In the genomic region with DNA sequence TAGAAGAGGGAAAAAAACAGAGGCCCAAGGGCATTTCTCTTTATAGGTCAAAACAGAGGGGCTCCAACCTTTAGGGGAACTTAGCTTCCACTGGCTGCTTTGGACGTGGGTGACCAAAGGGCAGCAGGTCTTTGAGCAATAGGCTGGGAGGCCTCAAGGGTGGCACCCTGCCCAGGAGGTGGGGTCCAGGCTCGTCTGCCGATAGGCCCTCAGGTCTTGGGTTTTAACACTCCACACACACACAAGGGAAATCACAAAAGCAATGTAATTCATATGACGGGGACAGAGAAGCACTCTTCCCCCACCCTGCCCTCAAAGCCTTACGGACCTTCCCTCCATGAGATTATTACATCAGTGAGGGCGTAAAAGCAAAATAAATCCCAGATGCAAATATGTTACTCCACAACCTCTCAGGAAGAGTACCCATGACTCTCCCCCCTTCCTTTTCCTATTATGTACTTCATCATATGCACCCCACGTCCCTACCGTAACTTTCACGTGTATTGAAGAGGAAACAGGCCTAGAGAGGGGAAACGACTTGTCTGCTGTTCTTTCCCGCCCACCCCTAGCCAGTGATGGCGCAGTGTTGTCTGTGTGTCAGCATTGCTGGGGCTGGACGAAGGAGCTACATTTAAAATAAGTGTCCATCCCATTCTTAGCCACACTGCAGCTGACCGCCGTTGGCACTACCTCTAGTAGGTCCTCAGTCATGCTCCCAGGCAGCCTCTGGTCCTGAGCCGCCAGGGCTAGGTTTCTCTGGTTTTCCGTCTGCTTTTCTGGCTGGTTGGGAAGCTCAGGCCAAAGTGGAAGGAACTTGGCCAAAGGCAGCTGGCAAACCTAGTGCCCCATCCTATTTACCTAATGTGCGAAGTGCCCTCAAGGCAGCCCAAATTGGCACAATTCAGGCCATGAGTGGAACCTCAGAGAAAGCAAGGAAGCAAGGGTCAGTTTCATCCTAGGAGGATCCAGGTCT, we compare ENCODE assay signal across 1 cellular context.
TF ChIP-seq lines count a peak whose summit lies in the region.

No MANE protein-coding gene starts in this region.

TF ChIP-seq in SK-N-SH, 30 proteins besides CTCF, POLR2A, EP300 and RAD21 (continued from another document):
- no peak for TF ChIP-seq RCOR1 (IDR thresholded peaks at IDR 0.05; ENCODE audit: low read length)
- no peak for TF ChIP-seq FOXJ3 (CRISPR knock-in tag; IDR thresholded peaks at IDR 0.05)
- no peak for TF ChIP-seq MEF2A (IDR thresholded peaks at IDR 0.05; ENCODE audit: borderline replicate concordance, low read depth)
- TF ChIP-seq, protein P1, sequence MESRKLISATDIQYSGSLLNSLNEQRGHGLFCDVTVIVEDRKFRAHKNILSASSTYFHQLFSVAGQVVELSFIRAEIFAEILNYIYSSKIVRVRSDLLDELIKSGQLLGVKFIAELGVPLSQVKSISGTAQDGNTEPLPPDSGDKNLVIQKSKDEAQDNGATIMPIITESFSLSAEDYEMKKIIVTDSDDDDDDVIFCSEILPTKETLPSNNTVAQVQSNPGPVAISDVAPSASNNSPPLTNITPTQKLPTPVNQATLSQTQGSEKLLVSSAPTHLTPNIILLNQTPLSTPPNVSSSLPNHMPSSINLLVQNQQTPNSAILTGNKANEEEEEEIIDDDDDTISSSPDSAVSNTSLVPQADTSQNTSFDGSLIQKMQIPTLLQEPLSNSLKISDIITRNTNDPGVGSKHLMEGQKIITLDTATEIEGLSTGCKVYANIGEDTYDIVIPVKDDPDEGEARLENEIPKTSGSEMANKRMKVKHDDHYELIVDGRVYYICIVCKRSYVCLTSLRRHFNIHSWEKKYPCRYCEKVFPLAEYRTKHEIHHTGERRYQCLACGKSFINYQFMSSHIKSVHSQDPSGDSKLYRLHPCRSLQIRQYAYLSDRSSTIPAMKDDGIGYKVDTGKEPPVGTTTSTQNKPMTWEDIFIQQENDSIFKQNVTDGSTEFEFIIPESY (IDR thresholded peaks at IDR 0.05; ENCODE audit: borderline replicate concordance, low read depth) = no peak
- TF ChIP-seq, protein P2, sequence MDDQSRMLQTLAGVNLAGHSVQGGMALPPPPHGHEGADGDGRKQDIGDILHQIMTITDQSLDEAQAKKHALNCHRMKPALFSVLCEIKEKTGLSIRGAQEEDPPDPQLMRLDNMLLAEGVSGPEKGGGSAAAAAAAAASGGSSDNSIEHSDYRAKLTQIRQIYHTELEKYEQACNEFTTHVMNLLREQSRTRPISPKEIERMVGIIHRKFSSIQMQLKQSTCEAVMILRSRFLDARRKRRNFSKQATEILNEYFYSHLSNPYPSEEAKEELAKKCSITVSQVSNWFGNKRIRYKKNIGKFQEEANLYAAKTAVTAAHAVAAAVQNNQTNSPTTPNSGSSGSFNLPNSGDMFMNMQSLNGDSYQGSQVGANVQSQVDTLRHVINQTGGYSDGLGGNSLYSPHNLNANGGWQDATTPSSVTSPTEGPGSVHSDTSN (IDR thresholded peaks at IDR 0.05) = no peak
- no peak for TF ChIP-seq RFX5 (IDR thresholded peaks at IDR 0.05; ENCODE audit: low read length)
- no peak for TF ChIP-seq MXI1 (IDR thresholded peaks at IDR 0.05; ENCODE audit: low read depth, low read length)
- TF ChIP-seq FOXM1 (IDR thresholded peaks at IDR 0.05; ENCODE audit: low read depth) = no peak
- no peak for TF ChIP-seq ELF1 (IDR thresholded peaks at IDR 0.05)
- TF ChIP-seq GATA2 (CRISPR knock-in tag; IDR thresholded peaks at IDR 0.05) = no peak
- TF ChIP-seq YY1 (IDR thresholded peaks at IDR 0.05; ENCODE audit: low read depth) = no peak
- TF ChIP-seq NFIC (IDR thresholded peaks at IDR 0.05; ENCODE audit: borderline replicate concordance) = no peak
- TF ChIP-seq FOSL2 (IDR thresholded peaks at IDR 0.05; ENCODE audit: borderline replicate concordance, low read depth) = no peak
- TF ChIP-seq, protein P3, sequence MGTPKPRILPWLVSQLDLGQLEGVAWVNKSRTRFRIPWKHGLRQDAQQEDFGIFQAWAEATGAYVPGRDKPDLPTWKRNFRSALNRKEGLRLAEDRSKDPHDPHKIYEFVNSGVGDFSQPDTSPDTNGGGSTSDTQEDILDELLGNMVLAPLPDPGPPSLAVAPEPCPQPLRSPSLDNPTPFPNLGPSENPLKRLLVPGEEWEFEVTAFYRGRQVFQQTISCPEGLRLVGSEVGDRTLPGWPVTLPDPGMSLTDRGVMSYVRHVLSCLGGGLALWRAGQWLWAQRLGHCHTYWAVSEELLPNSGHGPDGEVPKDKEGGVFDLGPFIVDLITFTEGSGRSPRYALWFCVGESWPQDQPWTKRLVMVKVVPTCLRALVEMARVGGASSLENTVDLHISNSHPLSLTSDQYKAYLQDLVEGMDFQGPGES (IDR thresholded peaks at IDR 0.05; ENCODE audit: low read depth, low read length) = no peak
- TF ChIP-seq TEAD4 (IDR thresholded peaks at IDR 0.05; ENCODE audit: borderline replicate concordance, insufficient read depth) = no peak
